In genomic region chr14:52740751-52741150, GRCh38 we compare ENCODE assay signal across 25 cellular contexts. TPM values are rescaled to one million over a fixed set of nuclear protein-coding genes. Genes with fewer than 3 reads are reported as not detected.
DNase-seq lines count a peak whose midpoint lies in the region; ATAC-seq and FAIRE-seq lines count a peak whose summit lies in the region.
"Had no signal": no experiment of that assay in that cellular context is flagged by ENCODE, and none has a peak within 500 bp of the region (broad histone marks: within the 10 kb centered on the region; RNA-seq: fewer than 3 reads in every experiment).

No MANE protein-coding gene starts in this region.

- no peak overlapping the region for H3K4me3 Mint-ChIP-seq in activated T-cell treated with anti-CD3 and anti-CD28 coated beads, Interleukin-2, amount 50 U/mL, for 24 hours
- H3K4me3 Mint-ChIP-seq in activated T-cell treated with anti-CD3 and anti-CD28 coated beads, Interleukin-2, amount 50 U/mL, for 4 hours = no peak overlapping the region
- H3K4me3 Mint-ChIP-seq in activated naive CD8-positive, alpha-beta T cell treated with anti-CD3 and anti-CD28 coated beads for 36 hours = no peak overlapping the region
- H3K4me3 Mint-ChIP-seq in naive thymus-derived CD8-positive, alpha-beta T cell = peak overlapping the region in 3 of 10 donors; percentile 19 to 84 (median 39)
- H3K4me3 Mint-ChIP-seq: stimulated activated naive B cell treated with anti-CD40 and anti-IgM and Interleukin-4, amounts not matched to agents 10 μg/mL and 1 μg/mL and 100 μg/mL, for 72 hours had no signal

- no peak for DNase-seq in activated T-cell treated with anti-CD3 and anti-CD28 coated beads, Interleukin-2, amount 50 U/mL, for 24 hours
- no peak for DNase-seq in activated T-cell treated with anti-CD3 and anti-CD28 coated beads, Interleukin-2, amount 50 U/mL, for 4 hours
- no peak for DNase-seq in activated naive CD8-positive, alpha-beta T cell treated with anti-CD3 and anti-CD28 coated beads for 36 hours
- no peak for DNase-seq in naive thymus-derived CD8-positive, alpha-beta T cell
- DNase-seq in SIG-M5 treated with dmso at 0.1 percent for 504 hours (lab: John Stamatoyannopoulos, UW; ENCODE audit: unreplicated experiment) = no peak
- no peak for DNase-seq in NCI-H82 (lab: John Stamatoyannopoulos, UW)
- DNase-seq: ACHN; brain microvascular endothelial cell; effector memory CD4-positive, alpha-beta T cell; foreskin melanocyte; IMR-90; NCI-H1092; NCI-H2029; NCI-H226; right cardiac atrium; RPMI8226; stimulated activated CD4-positive, alpha-beta T cell treated with anti-CD3 and anti-CD28 coated beads, Interleukin-12 subunit alpha, Interleukin-12 subunit beta, amount 100 ng/mL, for 4 hours; stimulated activated CD4-positive, alpha-beta T cell treated with anti-CD3 and anti-CD28 coated beads, Interleukin-4, amount 100 ng/mL, for 24 hours; stimulated activated naive B cell treated with anti-CD40 and anti-IgM and Interleukin-4, amounts not matched to agents 10 μg/mL and 1 μg/mL and 100 μg/mL, for 72 hours; testis had no signal

- H3K36me3 Mint-ChIP-seq in activated T-cell treated with anti-CD3 and anti-CD28 coated beads, Interleukin-2, amount 50 U/mL, for 24 hours (ENCODE audit: low read depth) = peaks cover 34% of the 10 kb centered on the region
- peaks cover 10% of the 10 kb centered on the region for H3K36me3 Mint-ChIP-seq in activated T-cell treated with anti-CD3 and anti-CD28 coated beads, Interleukin-2, amount 50 U/mL, for 4 hours (ENCODE audit: insufficient read depth)
- peaks cover 32% of the 10 kb centered on the region for H3K36me3 Mint-ChIP-seq in activated naive CD8-positive, alpha-beta T cell treated with anti-CD3 and anti-CD28 coated beads for 36 hours
- H3K36me3 Mint-ChIP-seq in naive thymus-derived CD8-positive, alpha-beta T cell = peaks cover 0 to 16% (median 9%) of the 10 kb centered on the region in 3 donors

- H3K27me3 Mint-ChIP-seq in activated T-cell treated with anti-CD3 and anti-CD28 coated beads, Interleukin-2, amount 50 U/mL, for 24 hours = no peaks in the 10 kb centered on the region
- no peaks in the 10 kb centered on the region for H3K27me3 Mint-ChIP-seq in activated T-cell treated with anti-CD3 and anti-CD28 coated beads, Interleukin-2, amount 50 U/mL, for 4 hours (ENCODE audit: low read depth)
- no peaks in the 10 kb centered on the region for H3K27me3 Mint-ChIP-seq in activated naive CD8-positive, alpha-beta T cell treated with anti-CD3 and anti-CD28 coated beads for 36 hours
- H3K27me3 Mint-ChIP-seq in naive thymus-derived CD8-positive, alpha-beta T cell = no peaks in the 10 kb centered on the region
- H3K27me3 Mint-ChIP-seq: stimulated activated naive B cell treated with anti-CD40 and anti-IgM and Interleukin-4, amounts not matched to agents 10 μg/mL and 1 μg/mL and 100 μg/mL, for 72 hours had no signal

- peak; percentile 41 for FAIRE-seq in G401.6 (lab: Jason Lieb, UNC)
- FAIRE-seq: urothelium cell line had no signal

- H3K9me3 Mint-ChIP-seq in activated T-cell treated with anti-CD3 and anti-CD28 coated beads, Interleukin-2, amount 50 U/mL, for 24 hours = no peaks in the 10 kb centered on the region
- no peaks in the 10 kb centered on the region for H3K9me3 Mint-ChIP-seq in activated T-cell treated with anti-CD3 and anti-CD28 coated beads, Interleukin-2, amount 50 U/mL, for 4 hours
- no peaks in the 10 kb centered on the region for H3K9me3 Mint-ChIP-seq in activated naive CD8-positive, alpha-beta T cell treated with anti-CD3 and anti-CD28 coated beads for 36 hours
- H3K9me3 Mint-ChIP-seq in naive thymus-derived CD8-positive, alpha-beta T cell = no peaks in the 10 kb centered on the region

- H3K4me1 Mint-ChIP-seq in activated T-cell treated with anti-CD3 and anti-CD28 coated beads, Interleukin-2, amount 50 U/mL, for 24 hours (ENCODE audit: low read depth) = peaks cover 74% of the 10 kb centered on the region
- H3K4me1 Mint-ChIP-seq in activated T-cell treated with anti-CD3 and anti-CD28 coated beads, Interleukin-2, amount 50 U/mL, for 4 hours (ENCODE audit: low read depth) = peaks cover 83% of the 10 kb centered on the region
- H3K4me1 Mint-ChIP-seq in activated naive CD8-positive, alpha-beta T cell treated with anti-CD3 and anti-CD28 coated beads for 36 hours = peaks cover 62% of the 10 kb centered on the region
- peaks cover 31 to 86% (median 78%) of the 10 kb centered on the region in 4 donors for H3K4me1 Mint-ChIP-seq in naive thymus-derived CD8-positive, alpha-beta T cell

- POLR2A ChIA-PET in naive thymus-derived CD8-positive, alpha-beta T cell (lab: Charles Lee) = interaction anchor here (1.3 to 3.9 kb wide), 4 partner anchors 10 to 189 kb away, joined by 4 to 54 read pairs (median 8); partner anchors contain the start of genes GPR137C, PSMC6, STYX and TXNDC16

- H3K27ac Mint-ChIP-seq in activated T-cell treated with anti-CD3 and anti-CD28 coated beads, Interleukin-2, amount 50 U/mL, for 24 hours = peak overlapping the region; percentile 31
- peak overlapping the region; percentile 36 for H3K27ac Mint-ChIP-seq in activated naive CD8-positive, alpha-beta T cell treated with anti-CD3 and anti-CD28 coated beads for 36 hours
- H3K27ac Mint-ChIP-seq in naive thymus-derived CD8-positive, alpha-beta T cell = peak overlapping the region; percentile 49 to 99 (median 87)

- no peak for ATAC-seq in activated T-cell treated with anti-CD3 and anti-CD28 coated beads, Interleukin-2, amount 50 U/mL, for 4 hours
- no peak for ATAC-seq in naive thymus-derived CD8-positive, alpha-beta T cell
- ATAC-seq in HG03521 (IDR thresholded peaks at IDR 0.05; ENCODE audit: unreplicated experiment) = no peak
- ATAC-seq: esophagus mucosa; left lobe of liver; right cardiac atrium; stimulated activated naive B cell treated with anti-CD40 and anti-IgM and Interleukin-4, amounts not matched to agents 10 μg/mL and 1 μg/mL and 100 μg/mL, for 72 hours had no signal

RNA-seq across cellular contexts. Expression of gene STYX, which starts 10.8 kb away (rescaled TPM):
- 10 to 100 TPM; 18.5 to 18.9 (median 18.6) TPM for total RNA-seq in activated T-cell treated with anti-CD3 and anti-CD28 coated beads, Interleukin-2, amount 50 U/mL, for 4 hours
- 10 to 100 TPM; 16.3 to 17.5 TPM for total RNA-seq in activated naive CD8-positive, alpha-beta T cell treated with anti-CD3 and anti-CD28 coated beads for 36 hours
- 10 to 100 TPM; 43.0 to 48.8 TPM for total RNA-seq in naive thymus-derived CD8-positive, alpha-beta T cell
- 10 to 100 TPM; 22.9 to 30.5 (median 25.6) TPM for polyA plus RNA-seq in naive thymus-derived CD8-positive, alpha-beta T cell

RNA-seq across cellular contexts. Expression of gene PSMC6, which starts 33.8 kb away (rescaled TPM):
- total RNA-seq in activated T-cell treated with anti-CD3 and anti-CD28 coated beads, Interleukin-2, amount 50 U/mL, for 4 hours = 100 to 1,000 TPM; 149 to 177 (median 162) TPM
- 100 to 1,000 TPM; 117 to 123 TPM for total RNA-seq in activated naive CD8-positive, alpha-beta T cell treated with anti-CD3 and anti-CD28 coated beads for 36 hours
- 100 to 1,000 TPM in 1 of 2 experiments, 10 to 100 TPM in 1; 100.0 to 103 TPM for total RNA-seq in naive thymus-derived CD8-positive, alpha-beta T cell
- polyA plus RNA-seq in naive thymus-derived CD8-positive, alpha-beta T cell = 10 to 100 TPM; 38.1 to 60.1 (median 52.0) TPM

RNA-seq across cellular contexts. Expression of gene ERO1A, which starts 45.4 kb away (rescaled TPM):
- total RNA-seq in activated T-cell treated with anti-CD3 and anti-CD28 coated beads, Interleukin-2, amount 50 U/mL, for 4 hours = 100 to 1,000 TPM; 109 to 115 (median 112) TPM
- total RNA-seq in activated naive CD8-positive, alpha-beta T cell treated with anti-CD3 and anti-CD28 coated beads for 36 hours = 100 to 1,000 TPM; 120 to 121 TPM
- 10 to 100 TPM; 64.1 to 74.5 TPM for total RNA-seq in naive thymus-derived CD8-positive, alpha-beta T cell
- polyA plus RNA-seq in naive thymus-derived CD8-positive, alpha-beta T cell = 10 to 100 TPM; 29.6 to 32.0 (median 30.2) TPM

RNA-seq across cellular contexts. Expression of gene GNPNAT1, which starts 50.7 kb away (rescaled TPM):
- 10 to 100 TPM; 32.3 to 37.4 (median 32.5) TPM for total RNA-seq in activated T-cell treated with anti-CD3 and anti-CD28 coated beads, Interleukin-2, amount 50 U/mL, for 4 hours
- total RNA-seq in activated naive CD8-positive, alpha-beta T cell treated with anti-CD3 and anti-CD28 coated beads for 36 hours = 10 to 100 TPM; 42.2 to 42.4 TPM
- 10 to 100 TPM in 1 of 2 experiments, 1 to 10 TPM in 1; 8.3 to 12.6 TPM for total RNA-seq in naive thymus-derived CD8-positive, alpha-beta T cell
- 10 to 100 TPM; 10.9 to 12.9 (median 11.2) TPM for polyA plus RNA-seq in naive thymus-derived CD8-positive, alpha-beta T cell

Comparison
In these comparisons a context has a peak if more than half of its experiments do, and no peak if none do; other contexts are left out.
1. H3K27ac Mint-ChIP-seq: peak in every context shown above with its lines; median percentile 87 in naive thymus-derived CD8-positive, alpha-beta T cell; 36 in activated naive CD8-positive, alpha-beta T cell treated with anti-CD3 and anti-CD28 coated beads for 36 hours; 31 in activated T-cell treated with anti-CD3 and anti-CD28 coated beads, Interleukin-2, amount 50 U/mL, for 24 hours.